In genomic region chr17:83201206-83202001, GRCh38 we compare ENCODE assay signal across 9 cellular contexts.
DNase-seq lines count a peak whose midpoint lies in the region; ATAC-seq and TF ChIP-seq lines count a peak whose summit lies in the region.
"Had no signal": no experiment of that assay in that cellular context is flagged by ENCODE, and none has a peak within 500 bp of the region (broad histone marks: within the 10 kb centered on the region; RNA-seq: fewer than 3 reads in every experiment).

No MANE protein-coding gene starts in this region.

- H3K27ac ChIP-seq in coronary artery = peak overlapping the region; percentile 66 to 94
- H3K27ac ChIP-seq in naive thymus-derived CD4-positive, alpha-beta T cell (ENCODE audit: low read depth, low read length) = no peak overlapping the region
- H3K27ac ChIP-seq in upper lobe of right lung = peak overlapping the region; percentile 87

- H3K4me3 ChIP-seq in coronary artery (no peak overlapping the region), upper lobe of right lung (no peak overlapping the region)
- no peak overlapping the region for H3K4me3 ChIP-seq in naive thymus-derived CD4-positive, alpha-beta T cell (ENCODE audit: low read length)

- intact Hi-C loops in naive thymus-derived CD4-positive, alpha-beta T cell (cut with micrococcal nuclease) = no loop called here
- intact Hi-C loops in upper lobe of right lung (cut with DNase I) = no loop called here

- no peak for TF ChIP-seq CTCF in coronary artery (IDR thresholded peaks at IDR 0.05)
- TF ChIP-seq CTCF in upper lobe of right lung (IDR thresholded peaks at IDR 0.05) = no peak

- H3K27ac Mint-ChIP-seq in naive thymus-derived CD4-positive, alpha-beta T cell = peak overlapping the region in 5 of 9 donors; percentile 28 to 96 (median 59)

- ATAC-seq in naive thymus-derived CD4-positive, alpha-beta T cell = no peak
- no peak for ATAC-seq in upper lobe of right lung
- no peak for ATAC-seq in HG03378 (IDR thresholded peaks at IDR 0.05; ENCODE audit: unreplicated experiment)

- H3K4me1 ChIP-seq in naive thymus-derived CD4-positive, alpha-beta T cell (ENCODE audit: control insufficient read depth in 2 of 2, insufficient read depth in 2 of 2, low read length in 2 of 2) = peaks cover 21 to 22% of the 10 kb centered on the region in 2 donors
- peaks cover 37% of the 10 kb centered on the region for H3K4me1 ChIP-seq in upper lobe of right lung

- POLR2A ChIA-PET in naive thymus-derived CD4-positive, alpha-beta T cell (lab: Charles Lee) = no interaction called here

- no peaks in the 10 kb centered on the region for H3K27me3 ChIP-seq in naive thymus-derived CD4-positive, alpha-beta T cell (ENCODE audit: control insufficient read depth in 2 of 2, insufficient read depth in 2 of 2, low read length in 2 of 2)
- H3K27me3 ChIP-seq in upper lobe of right lung = no peaks in the 10 kb centered on the region

- no peaks in the 10 kb centered on the region for H3K9me3 Mint-ChIP-seq in naive thymus-derived CD4-positive, alpha-beta T cell

- H3K4me3 Mint-ChIP-seq in naive thymus-derived CD4-positive, alpha-beta T cell = peak overlapping the region in 1 of 10 donors; percentile 17

- no peaks in the 10 kb centered on the region for H3K36me3 ChIP-seq in naive thymus-derived CD4-positive, alpha-beta T cell (ENCODE audit: control insufficient read depth in 2 of 3, insufficient read depth in 3 of 3, low read length in 3 of 3)
- H3K36me3 ChIP-seq in upper lobe of right lung = no peaks in the 10 kb centered on the region

- H3K9me3 ChIP-seq in naive thymus-derived CD4-positive, alpha-beta T cell (ENCODE audit: control insufficient read depth in 2 of 3, low read length in 3 of 3) = no peaks in the 10 kb centered on the region
- no peaks in the 10 kb centered on the region for H3K9me3 ChIP-seq in upper lobe of right lung

- DNase-seq in activated naive CD4-positive, alpha-beta T cell treated with Interleukin-2 at 50 U/mL for 16 hours = peak; percentile 1
- no peak for DNase-seq in activated naive CD4-positive, alpha-beta T cell (lab: John Stamatoyannopoulos, UW)
- DNase-seq in coronary artery (ENCODE audit: low spot score) = no peak
- DNase-seq in naive thymus-derived CD4-positive, alpha-beta T cell = peak in 1 of 9 donors; percentile 20
- DNase-seq in upper lobe of right lung = no peak
- DNase-seq in NCI-H82 (lab: John Stamatoyannopoulos, UW) = no peak
- DNase-seq in NCI-H1105 (lab: John Stamatoyannopoulos, UW) = no peak
- DNase-seq: stimulated activated CD4-positive, alpha-beta T cell treated with anti-CD3 and anti-CD28 coated beads, Interleukin-4, amount 100 ng/mL, for 1 hour had no signal

- H3K27me3 Mint-ChIP-seq in naive thymus-derived CD4-positive, alpha-beta T cell = no peaks in the 10 kb centered on the region

- H3K4me1 Mint-ChIP-seq in naive thymus-derived CD4-positive, alpha-beta T cell = peaks cover 18 to 59% (median 34%) of the 10 kb centered on the region in 7 donors

- H3K36me3 Mint-ChIP-seq in naive thymus-derived CD4-positive, alpha-beta T cell = no peaks in the 10 kb centered on the region

- CTCF ChIA-PET in naive thymus-derived CD4-positive, alpha-beta T cell (lab: Charles Lee) = interaction anchor here (0.5 to 2.5 kb wide), 3 partner anchors 358 to 421 kb away, joined by 3 to 7 read pairs (median 4); no protein-coding TSS in a partner anchor
